16 cellular contexts compared by ENCODE assay signal in the genomic region with DNA sequence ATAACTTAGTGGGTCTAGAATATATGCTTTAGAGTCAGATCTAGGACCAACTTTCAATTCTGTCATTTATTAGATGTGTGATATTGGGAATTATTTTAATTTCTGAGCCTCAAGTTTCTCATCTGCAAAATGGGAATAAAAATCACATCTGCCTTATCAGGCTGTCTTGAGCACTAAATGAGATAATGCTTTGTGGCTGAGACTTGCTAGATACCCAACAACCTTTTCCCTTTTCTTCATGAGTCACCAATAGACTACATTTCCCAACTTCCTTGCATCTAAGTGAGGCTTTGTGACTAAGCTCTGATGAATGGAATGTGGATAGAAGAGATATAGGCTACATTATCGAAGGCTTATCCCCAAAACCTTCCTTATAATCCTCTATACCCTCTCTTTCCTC.
A peak's percentile ranks its signal among the peaks of the same experiment; 100 is the strongest.
DNase-seq lines count a peak whose midpoint lies in the region; ATAC-seq and TF ChIP-seq lines count a peak whose summit lies in the region.
"Had no signal": no experiment of that assay in that cellular context is flagged by ENCODE, and none has a peak within 500 bp of the region (broad histone marks: within the 10 kb centered on the region; RNA-seq: fewer than 3 reads in every experiment).

No MANE protein-coding gene starts in this region.

- H3K4me3 ChIP-seq in AG10803 (ENCODE audit: low read length) (no peak overlapping the region), brain microvascular endothelial cell (ENCODE audit: low read depth, low read length) (no peak overlapping the region), kidney epithelial cell (ENCODE audit: low read depth, low read length) (no peak overlapping the region), adrenal gland (no peak overlapping the region)
- H3K4me3 ChIP-seq: esophagus squamous epithelium, PC-9 had no signal

- H3K27me3 ChIP-seq in brain microvascular endothelial cell (replicated peaks): no peaks in the 10 kb centered on the region
- H3K27me3 ChIP-seq in kidney epithelial cell (ENCODE audit: control insufficient read depth, insufficient read depth, low read length): no peaks in the 10 kb centered on the region
- H3K27me3 ChIP-seq in adrenal gland: no peaks in the 10 kb centered on the region

- peak overlapping the region; percentile 86 for H3K27ac ChIP-seq in brain microvascular endothelial cell
- no peak overlapping the region for H3K27ac ChIP-seq in adrenal gland
- H3K27ac ChIP-seq: PC-9 had no signal

- no peaks in the 10 kb centered on the region for H3K36me3 ChIP-seq in brain microvascular endothelial cell (replicated peaks)
- no peaks in the 10 kb centered on the region for H3K36me3 ChIP-seq in kidney epithelial cell (ENCODE audit: control insufficient read depth, insufficient read depth, low read length)
- no peaks in the 10 kb centered on the region for H3K36me3 ChIP-seq in adrenal gland (replicated peaks in 1 of 2)
- H3K36me3 ChIP-seq: esophagus squamous epithelium had no signal

- DNase-seq in AG10803 (ENCODE audit: low read depth) (peak; percentile 84), Kasumi-1 (lab: John Stamatoyannopoulos, UW) (peak; percentile 10 to 32), brain microvascular endothelial cell (peak; percentile 80), kidney epithelial cell (ENCODE audit: low read depth) (peak; percentile 34), adrenal gland (no peak)
- DNase-seq: activated naive CD4-positive, alpha-beta T cell; C1 segment of cervical spinal cord; central memory CD4-positive, alpha-beta T cell; esophagus squamous epithelium; immature natural killer cell; NCI-H2227 treated with DMSO at 0.1 percent for 48 hours; substantia nigra had no signal

- ATAC-seq in HG03469 (IDR thresholded peaks at IDR 0.05; ENCODE audit: unreplicated experiment) (no peak), GM21723 (IDR thresholded peaks at IDR 0.05; ENCODE audit: unreplicated experiment) (no peak), HG03039 (IDR thresholded peaks at IDR 0.05; ENCODE audit: unreplicated experiment) (no peak)

- intact Hi-C loops in adrenal gland (cut with DNase I): no loop called here

- in situ Hi-C loops in brain microvascular endothelial cell (cut with HindIII; ENCODE audit: low pct_ligation_motif_present, low sequenced_read_pairs): no loop called here

- TF ChIP-seq CTCF in AG10803 (conservative IDR thresholded peaks at IDR 0.05; ENCODE audit: low read length): no peak
- TF ChIP-seq CTCF in brain microvascular endothelial cell (IDR thresholded peaks at IDR 0.05; ENCODE audit: low read depth, low read length, missing control alignments): no peak
- no peak for TF ChIP-seq CTCF in kidney epithelial cell (IDR thresholded peaks at IDR 0.05; ENCODE audit: insufficient read depth, low read length, poor library complexity, severe bottlenecking)
- no peak for TF ChIP-seq CTCF in adrenal gland (IDR thresholded peaks at IDR 0.05)

- 77 to 100% (median 92%) methylated on average over 1 of the region's 1 CpG for WGBS in adrenal gland, 4 donors

- H3K4me1 ChIP-seq in adrenal gland (replicated peaks in 1 of 2): peaks cover 0 to 4% of the 10 kb centered on the region in 2 donors

- TF ChIP-seq POLR2A in adrenal gland (IDR thresholded peaks at IDR 0.05): no peak

- H3K9me3 ChIP-seq in adrenal gland (replicated peaks in 1 of 3): no peaks in the 10 kb centered on the region
- H3K9me3 ChIP-seq: esophagus squamous epithelium had no signal

Comparison
In these comparisons a context has a peak if more than half of its experiments do, and no peak if none do; other contexts are left out.
1. DNase-seq: peak in AG10803 (single experiment), Kasumi-1 (2 of 2), brain microvascular endothelial cell (single experiment) and kidney epithelial cell (single experiment); none in adrenal gland (0 of 7).